Comparison of ENCODE assay signal across 16 cellular contexts in the genomic region with DNA sequence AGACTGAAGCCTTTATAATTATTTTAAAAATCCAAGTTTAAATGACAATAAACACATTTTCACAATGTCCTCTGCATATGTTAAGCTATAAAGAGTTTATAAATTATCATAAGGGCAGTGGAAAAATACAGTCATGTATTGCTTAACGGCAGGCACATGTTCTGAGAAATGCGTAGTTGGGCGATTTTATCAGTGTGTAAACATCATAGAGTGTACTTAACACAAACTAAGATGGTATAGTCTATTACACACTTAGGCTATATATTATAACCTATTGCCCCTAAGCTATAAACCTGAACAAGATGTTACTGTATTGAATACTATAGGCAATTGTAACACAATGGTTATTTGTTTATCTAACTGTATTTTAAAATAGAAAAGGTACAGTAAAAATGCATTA.
DNase-seq lines count a peak whose midpoint lies in the region; ATAC-seq and TF ChIP-seq lines count a peak whose summit lies in the region.
"Had no signal": no experiment of that assay in that cellular context is flagged by ENCODE, and none has a peak within 500 bp of the region (broad histone marks: within the 10 kb centered on the region; RNA-seq: fewer than 3 reads in every experiment).

No MANE protein-coding gene starts in this region.

- H3K79me2 ChIP-seq in PC-3 (ENCODE audit: low read length), result no peaks in the 10 kb centered on the region

- no peaks in the 10 kb centered on the region for H3F3A ChIP-seq in PC-3 (ENCODE audit: low read length, unreplicated experiment)

- ATAC-seq in PC-3 (no peak), mucosa of descending colon (peak; percentile 75)
- ATAC-seq: CD8-positive, alpha-beta T cell had no signal

- no peak for TF ChIP-seq CTCF in PC-3 (conservative IDR thresholded peaks at IDR 0.05; ENCODE audit: low read depth, low read length)
- TF ChIP-seq CTCF in mucosa of descending colon (IDR thresholded peaks at IDR 0.05), result no peak

- H3K4me3 ChIP-seq in PC-3 (ENCODE audit: low read length) (no peak overlapping the region), mucosa of descending colon (no peak overlapping the region)
- H3K4me3 ChIP-seq: BLaER1, GM23248, HAP-1 had no signal

- no peaks in the 10 kb centered on the region for H3K27me3 ChIP-seq in PC-3 (ENCODE audit: low read length)
- H3K27me3 ChIP-seq: BLaER1 had no signal

- no peaks in the 10 kb centered on the region for H4K20me1 ChIP-seq in PC-3 (ENCODE audit: low read length)
- H4K20me1 ChIP-seq: BLaER1 had no signal

- intact Hi-C loops in PC-3 (cut with micrococcal nuclease) (no loop called here), mucosa of descending colon (cut with DNase I, micrococcal nuclease) (no loop called here)

- H3K4me1 ChIP-seq in PC-3 (ENCODE audit: insufficient read depth, low read length) (no peaks in the 10 kb centered on the region), mucosa of descending colon (ENCODE audit: low read depth) (no peaks in the 10 kb centered on the region)
- H3K4me1 ChIP-seq: BLaER1, Caco-2, HAP-1 had no signal

- no peak overlapping the region for H3K4me2 ChIP-seq in PC-3 (ENCODE audit: low read length)
- H3K4me2 ChIP-seq: BLaER1 had no signal

- peak; percentile 0 for DNase-seq in NCI-H510A (lab: John Stamatoyannopoulos, UW)
- peak; percentile 1 for DNase-seq in PC-3
- peak in 1 of 3 donors; percentile 8 for DNase-seq in mucosa of descending colon
- DNase-seq in SIG-M5 (lab: John Stamatoyannopoulos, UW), result no peak
- DNase-seq in NCI-H2029 treated with DMSO at 0.1 percent for 48 hours (lab: John Stamatoyannopoulos, UW), result no peak
- DNase-seq in GM19240 (ENCODE audit: insufficient read length, low spot score), result no peak
- DNase-seq: Caco-2; CD4-positive, CD25-positive, alpha-beta regulatory T cell; CD8-positive, alpha-beta T cell; DMS153; DND-41; GM23248; HFFc6 had no signal

- CTCF ChIA-PET in PC-3 (lab: Charles Lee), result no interaction called here

- POLR2A ChIA-PET in PC-3 (lab: Charles Lee; ENCODE audit: unreplicated experiment), result no interaction called here

- H3K9me3 ChIP-seq in PC-3 (ENCODE audit: low read length) (no peaks in the 10 kb centered on the region), mucosa of descending colon (no peaks in the 10 kb centered on the region)
- H3K9me3 ChIP-seq: BLaER1, Caco-2, HAP-1 had no signal

- H3K9ac ChIP-seq in PC-3 (ENCODE audit: low read length), result no peak overlapping the region
- H3K9ac ChIP-seq: BLaER1, GM23248 had no signal

- no TSS peak for BruUV-seq in PC-3 (replicated peaks; lab: Mats Ljungman, UMichigan)

- no peak overlapping the region for H3K27ac ChIP-seq in PC-3 (ENCODE audit: low read length)
- H3K27ac ChIP-seq: BLaER1, C4-2B, GM23248 had no signal

- H3K36me3 ChIP-seq in PC-3 (ENCODE audit: low read depth, low read length), result no peaks in the 10 kb centered on the region
- no peaks in the 10 kb centered on the region for H3K36me3 ChIP-seq in mucosa of descending colon (ENCODE audit: low read depth)
- H3K36me3 ChIP-seq: BLaER1, HAP-1 had no signal

- H2AFZ ChIP-seq in PC-3 (ENCODE audit: low read length), result no peak overlapping the region
- H2AFZ ChIP-seq: GM23248 had no signal

- H3K9me2 ChIP-seq in PC-3 (replicated peaks; ENCODE audit: low read length), result no peaks in the 10 kb centered on the region

Comparison
In these comparisons a context has a peak if more than half of its experiments do, and no peak if none do; other contexts are left out.
1. DNase-seq: peak in NCI-H510A (single experiment) and PC-3 (single experiment); none in SIG-M5 (single experiment), NCI-H2029 treated with DMSO at 0.1 percent for 48 hours (single experiment) and GM19240 (single experiment).